In genomic region chr12:1565172-1565571, GRCh38 we compare ENCODE assay signal across 1 cellular context.
TF ChIP-seq lines count a peak whose summit lies in the region.

No MANE protein-coding gene starts in this region.

TF ChIP-seq in K562, 482 proteins besides CTCF, POLR2A, EP300 and RAD21 (continued from another document):
- TF ChIP-seq ZC3H11A (IDR thresholded peaks at IDR 0.05; ENCODE audit: low read depth, low read length) (no peak), TFAP4 (CRISPR knock-in tag; IDR thresholded peaks at IDR 0.05; ENCODE audit: borderline replicate concordance) (no peak), DPF2 (IDR thresholded peaks at IDR 0.05) (0 out of 2 replicates have a peak, but pooled peaks have one; percentile 11), DIDO1 (tag; IDR thresholded peaks at IDR 0.05; ENCODE audit: low read depth) (no peak), RBM39 (optimal IDR thresholded peaks at IDR 0.05; ENCODE audit: low read depth, low read length) (no peak), TCFL5 (CRISPR knock-in tag; conservative IDR thresholded peaks at IDR 0.05) (no peak), MAFG (tag; conservative IDR thresholded peaks at IDR 0.05) (no peak), CBX3 (IDR thresholded peaks at IDR 0.05; ENCODE audit: borderline replicate concordance in 1 of 2, low read length in 2 of 2) (no peak), TEAD1 (CRISPR knock-in tag; IDR thresholded peaks at IDR 0.05) (no peak), CBFA2T2 (conservative IDR thresholded peaks at IDR 0.05) (0 out of 2 replicates have a peak, but pooled peaks have one; percentile 3), HMBOX1 (IDR thresholded peaks at IDR 0.05) (peak; percentile 86), CBFA2T3 (IDR thresholded peaks at IDR 0.05) (peak; percentile 29; the same call in 1 of the 2 replicates), BRF2 (IDR thresholded peaks at IDR 0.05; ENCODE audit: borderline replicate concordance, insufficient read depth, insufficient read length) (no peak), PHTF2 (CRISPR knock-in tag; IDR thresholded peaks at IDR 0.05) (no peak), SOX6 (IDR thresholded peaks at IDR 0.05) (0 out of 2 replicates have a peak, but pooled peaks have one; percentile 32), CREBBP (IDR thresholded peaks at IDR 0.05; ENCODE audit: low read depth, low read length) (no peak), HNRNPLL (IDR thresholded peaks at IDR 0.05; ENCODE audit: low read depth, low read length, poor library complexity, severe bottlenecking) (peak; percentile 21), SMARCA4 (IDR thresholded peaks at IDR 0.05) (0 out of 2 replicates have a peak, but pooled peaks have one; percentile 20), ATF1 (CRISPR knock-in tag; IDR thresholded peaks at IDR 0.05) (no peak), ATF1 (tag; IDR thresholded peaks at IDR 0.05) (no peak), NCOR1 (IDR thresholded peaks at IDR 0.05) (no peak), ZNF175 (CRISPR knock-in tag; IDR thresholded peaks at IDR 0.05; ENCODE audit: low read depth) (no peak), MBD1 (CRISPR knock-in tag; IDR thresholded peaks at IDR 0.05) (no peak), POLR2H (tag; IDR thresholded peaks at IDR 0.05; ENCODE audit: low read depth) (no peak), TEAD4 (IDR thresholded peaks at IDR 0.05; ENCODE audit: low read length) (no peak; the same call in 1 of the 2 replicates), TEAD4 (CRISPR knock-in tag; IDR thresholded peaks at IDR 0.05; ENCODE audit: borderline replicate concordance) (no peak), HBP1 (CRISPR knock-in tag; IDR thresholded peaks at IDR 0.05) (no peak), ARID1B (IDR thresholded peaks at IDR 0.05) (peak; percentile 16; the same call in 1 of the 2 replicates), HOXB6 (CRISPR knock-in tag; IDR thresholded peaks at IDR 0.05; ENCODE audit: borderline replicate concordance) (no peak), HNRNPL (IDR thresholded peaks at IDR 0.05; ENCODE audit: low read depth, low read length) (no peak)
- TF ChIP-seq, protein P1, sequence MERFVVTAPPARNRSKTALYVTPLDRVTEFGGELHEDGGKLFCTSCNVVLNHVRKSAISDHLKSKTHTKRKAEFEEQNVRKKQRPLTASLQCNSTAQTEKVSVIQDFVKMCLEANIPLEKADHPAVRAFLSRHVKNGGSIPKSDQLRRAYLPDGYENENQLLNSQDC (CRISPR knock-in tag; IDR thresholded peaks at IDR 0.05): no peak
- TF ChIP-seq, protein P2, sequence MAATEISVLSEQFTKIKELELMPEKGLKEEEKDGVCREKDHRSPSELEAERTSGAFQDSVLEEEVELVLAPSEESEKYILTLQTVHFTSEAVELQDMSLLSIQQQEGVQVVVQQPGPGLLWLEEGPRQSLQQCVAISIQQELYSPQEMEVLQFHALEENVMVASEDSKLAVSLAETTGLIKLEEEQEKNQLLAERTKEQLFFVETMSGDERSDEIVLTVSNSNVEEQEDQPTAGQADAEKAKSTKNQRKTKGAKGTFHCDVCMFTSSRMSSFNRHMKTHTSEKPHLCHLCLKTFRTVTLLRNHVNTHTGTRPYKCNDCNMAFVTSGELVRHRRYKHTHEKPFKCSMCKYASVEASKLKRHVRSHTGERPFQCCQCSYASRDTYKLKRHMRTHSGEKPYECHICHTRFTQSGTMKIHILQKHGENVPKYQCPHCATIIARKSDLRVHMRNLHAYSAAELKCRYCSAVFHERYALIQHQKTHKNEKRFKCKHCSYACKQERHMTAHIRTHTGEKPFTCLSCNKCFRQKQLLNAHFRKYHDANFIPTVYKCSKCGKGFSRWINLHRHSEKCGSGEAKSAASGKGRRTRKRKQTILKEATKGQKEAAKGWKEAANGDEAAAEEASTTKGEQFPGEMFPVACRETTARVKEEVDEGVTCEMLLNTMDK (IDR thresholded peaks at IDR 0.05; ENCODE audit: borderline replicate concordance, insufficient read depth, low read depth, low read length, poor library complexity, severe bottlenecking): no peak
- TF ChIP-seq, protein P3, sequence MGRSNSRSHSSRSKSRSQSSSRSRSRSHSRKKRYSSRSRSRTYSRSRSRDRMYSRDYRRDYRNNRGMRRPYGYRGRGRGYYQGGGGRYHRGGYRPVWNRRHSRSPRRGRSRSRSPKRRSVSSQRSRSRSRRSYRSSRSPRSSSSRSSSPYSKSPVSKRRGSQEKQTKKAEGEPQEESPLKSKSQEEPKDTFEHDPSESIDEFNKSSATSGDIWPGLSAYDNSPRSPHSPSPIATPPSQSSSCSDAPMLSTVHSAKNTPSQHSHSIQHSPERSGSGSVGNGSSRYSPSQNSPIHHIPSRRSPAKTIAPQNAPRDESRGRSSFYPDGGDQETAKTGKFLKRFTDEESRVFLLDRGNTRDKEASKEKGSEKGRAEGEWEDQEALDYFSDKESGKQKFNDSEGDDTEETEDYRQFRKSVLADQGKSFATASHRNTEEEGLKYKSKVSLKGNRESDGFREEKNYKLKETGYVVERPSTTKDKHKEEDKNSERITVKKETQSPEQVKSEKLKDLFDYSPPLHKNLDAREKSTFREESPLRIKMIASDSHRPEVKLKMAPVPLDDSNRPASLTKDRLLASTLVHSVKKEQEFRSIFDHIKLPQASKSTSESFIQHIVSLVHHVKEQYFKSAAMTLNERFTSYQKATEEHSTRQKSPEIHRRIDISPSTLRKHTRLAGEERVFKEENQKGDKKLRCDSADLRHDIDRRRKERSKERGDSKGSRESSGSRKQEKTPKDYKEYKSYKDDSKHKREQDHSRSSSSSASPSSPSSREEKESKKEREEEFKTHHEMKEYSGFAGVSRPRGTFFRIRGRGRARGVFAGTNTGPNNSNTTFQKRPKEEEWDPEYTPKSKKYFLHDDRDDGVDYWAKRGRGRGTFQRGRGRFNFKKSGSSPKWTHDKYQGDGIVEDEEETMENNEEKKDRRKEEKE (IDR thresholded peaks at IDR 0.05; ENCODE audit: borderline replicate concordance in 1 of 2, control insufficient read depth in 1 of 2, low read depth in 2 of 2, low read length in 1 of 2): no peak
- TF ChIP-seq, protein P4, sequence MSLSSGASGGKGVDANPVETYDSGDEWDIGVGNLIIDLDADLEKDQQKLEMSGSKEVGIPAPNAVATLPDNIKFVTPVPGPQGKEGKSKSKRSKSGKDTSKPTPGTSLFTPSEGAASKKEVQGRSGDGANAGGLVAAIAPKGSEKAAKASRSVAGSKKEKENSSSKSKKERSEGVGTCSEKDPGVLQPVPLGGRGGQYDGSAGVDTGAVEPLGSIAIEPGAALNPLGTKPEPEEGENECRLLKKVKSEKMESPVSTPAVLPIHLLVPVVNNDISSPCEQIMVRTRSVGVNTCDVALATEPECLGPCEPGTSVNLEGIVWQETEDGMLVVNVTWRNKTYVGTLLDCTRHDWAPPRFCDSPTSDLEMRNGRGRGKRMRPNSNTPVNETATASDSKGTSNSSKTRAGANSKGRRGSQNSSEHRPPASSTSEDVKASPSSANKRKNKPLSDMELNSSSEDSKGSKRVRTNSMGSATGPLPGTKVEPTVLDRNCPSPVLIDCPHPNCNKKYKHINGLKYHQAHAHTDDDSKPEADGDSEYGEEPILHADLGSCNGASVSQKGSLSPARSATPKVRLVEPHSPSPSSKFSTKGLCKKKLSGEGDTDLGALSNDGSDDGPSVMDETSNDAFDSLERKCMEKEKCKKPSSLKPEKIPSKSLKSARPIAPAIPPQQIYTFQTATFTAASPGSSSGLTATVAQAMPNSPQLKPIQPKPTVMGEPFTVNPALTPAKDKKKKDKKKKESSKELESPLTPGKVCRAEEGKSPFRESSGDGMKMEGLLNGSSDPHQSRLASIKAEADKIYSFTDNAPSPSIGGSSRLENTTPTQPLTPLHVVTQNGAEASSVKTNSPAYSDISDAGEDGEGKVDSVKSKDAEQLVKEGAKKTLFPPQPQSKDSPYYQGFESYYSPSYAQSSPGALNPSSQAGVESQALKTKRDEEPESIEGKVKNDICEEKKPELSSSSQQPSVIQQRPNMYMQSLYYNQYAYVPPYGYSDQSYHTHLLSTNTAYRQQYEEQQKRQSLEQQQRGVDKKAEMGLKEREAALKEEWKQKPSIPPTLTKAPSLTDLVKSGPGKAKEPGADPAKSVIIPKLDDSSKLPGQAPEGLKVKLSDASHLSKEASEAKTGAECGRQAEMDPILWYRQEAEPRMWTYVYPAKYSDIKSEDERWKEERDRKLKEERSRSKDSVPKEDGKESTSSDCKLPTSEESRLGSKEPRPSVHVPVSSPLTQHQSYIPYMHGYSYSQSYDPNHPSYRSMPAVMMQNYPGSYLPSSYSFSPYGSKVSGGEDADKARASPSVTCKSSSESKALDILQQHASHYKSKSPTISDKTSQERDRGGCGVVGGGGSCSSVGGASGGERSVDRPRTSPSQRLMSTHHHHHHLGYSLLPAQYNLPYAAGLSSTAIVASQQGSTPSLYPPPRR (CRISPR knock-in tag; IDR thresholded peaks at IDR 0.05; ENCODE audit: borderline replicate concordance): no peak
